ENCODE assay signal across 24 cellular contexts in genomic region chr15:100785181-100786138, GRCh38.
A peak's percentile ranks its signal among the peaks of the same experiment; 100 is the strongest.
DNase-seq lines count a peak whose midpoint lies in the region; ATAC-seq and TF ChIP-seq lines count a peak whose summit lies in the region.
"Had no signal": no experiment of that assay in that cellular context is flagged by ENCODE, and none has a peak within 500 bp of the region (broad histone marks: within the 10 kb centered on the region; RNA-seq: fewer than 3 reads in every experiment).

No MANE protein-coding gene starts in this region.

- H3K18ac ChIP-seq in IMR-90 (ENCODE audit: low read depth, low read length) = no peak overlapping the region

- no peak overlapping the region for H3K27ac ChIP-seq in IMR-90 (ENCODE audit: insufficient read depth, low read length)
- H3K27ac ChIP-seq: ascending aorta, neural progenitor cell, thoracic aorta had no signal

- H3K4me1 ChIP-seq in IMR-90 (ENCODE audit: control insufficient read depth, insufficient read depth, low read length) = no peaks in the 10 kb centered on the region
- H3K4me1 ChIP-seq: ascending aorta, neural progenitor cell had no signal

- in situ Hi-C loops in IMR-90 (cut with MboI; ENCODE audit: low sequenced_read_pairs) = no loop called here

- dilution Hi-C loops in IMR-90 (cut with HindIII; ENCODE audit: low sequenced_read_pairs, unreplicated experiment) = no loop called here

- peak overlapping the region; percentile 38 for H2AK9ac ChIP-seq in IMR-90 (replicated peaks; ENCODE audit: low read depth, low read length, poor library complexity)

- ATAC-seq in Right ventricle myocardium inferior (no peak), left ventricle myocardium superior (no peak), IMR-90 (ENCODE audit: low read depth) (no peak)
- ATAC-seq: HCT116; stimulated activated effector memory CD8-positive, alpha-beta T cell treated with anti-CD3 and anti-CD28 coated beads, Interleukin-12 subunit alpha, Interleukin-12 subunit beta, amount 100 ng/mL, for 72 hours had no signal

- WGBS in IMR-90 (ENCODE audit: extremely low coverage in 2 of 2, insufficient read length in 1 of 2), 2 experiments = 85% methylated on average over 7 of the region's 10 CpGs; no CpG with 5 or more reads in 1 of the 2 experiments

- no peak overlapping the region for H2BK120ac ChIP-seq in IMR-90 (ENCODE audit: low read depth, low read length)

- peak overlapping the region; percentile 26; the same call in 1 of the 3 replicates for H2BK15ac ChIP-seq in IMR-90 (ENCODE audit: low read depth, low read length)

- H3K9me1 ChIP-seq in IMR-90 (ENCODE audit: insufficient read depth, low read length) = peaks cover 5% of the 10 kb centered on the region; the same call in 1 of the 2 replicates

- DNase-seq in Right ventricle myocardium inferior (ENCODE audit: missing footprints) (peak; percentile 46), left ventricle myocardium superior (no peak), IMR-90 (no peak), fibroblast of mammary gland (ENCODE audit: low read depth) (peak; percentile 11), ureter (ENCODE audit: low spot score) (peak; percentile 12), NCI-H2029 (lab: John Stamatoyannopoulos, UW) (no peak), NCI-H1436 (lab: John Stamatoyannopoulos, UW) (no peak), EL (no peak)
- DNase-seq: activated naive CD4-positive, alpha-beta T cell treated with anti-CD3 and anti-CD28 coated beads, Interleukin-2, amount 10 ng/mL, durations not matched to agents 7 days and 5 days; activated T-cell treated with anti-CD3 and anti-CD28 coated beads, Interleukin-2, amount 50 U/mL, for 1 hour; CD4-positive, CD25-positive, alpha-beta regulatory T cell; DMS53; foreskin melanocyte; kidney glomerular epithelial cell; NCI-H1436 treated with DMSO at 0.1 percent for 48 hours; NCI-H82; retina; SK-N-SH; T1000 had no signal

- peak overlapping the region; percentile 24; the same call in 1 of the 2 replicates for H3K23ac ChIP-seq in IMR-90 (ENCODE audit: low read depth, low read length)

- H3K36me3 ChIP-seq in IMR-90 (ENCODE audit: control insufficient read depth, insufficient read depth, low read length) = no peaks in the 10 kb centered on the region
- H3K36me3 ChIP-seq: ascending aorta, neural progenitor cell, thoracic aorta had no signal

- H3K4me2 ChIP-seq in IMR-90 (ENCODE audit: low read depth, low read length) = no peak overlapping the region
- H3K4me2 ChIP-seq: neural progenitor cell, SK-N-SH had no signal

- H2BK20ac ChIP-seq in IMR-90 (ENCODE audit: low read depth, low read length) = no peak overlapping the region

- no TSS peak for BruUV-seq in IMR-90 (replicated peaks; lab: Mats Ljungman, UMichigan)

- no peak overlapping the region for H4K5ac ChIP-seq in IMR-90 (ENCODE audit: low read depth, low read length)

- no peak overlapping the region for H3K4ac ChIP-seq in IMR-90 (ENCODE audit: low read depth, low read length)

- H3K27me3 ChIP-seq in IMR-90 (ENCODE audit: control insufficient read depth, insufficient read depth, low read length) = peaks cover 2% of the 10 kb centered on the region; the same call in 1 of the 2 replicates
- H3K27me3 ChIP-seq: ascending aorta, neural progenitor cell had no signal

- no peak for TF ChIP-seq RAD21 in IMR-90 (IDR thresholded peaks at IDR 0.05; ENCODE audit: low read length)

- 0 out of 2 replicates have a peak overlapping the region, but pooled peaks have one; percentile 73 for H2AK5ac ChIP-seq in IMR-90 (ENCODE audit: low read depth, low read length)

- POLR2A ChIA-PET in IMR-90 (lab: Charles Lee; ENCODE audit: unreplicated experiment) = no interaction called here

- H3K4me3 ChIP-seq in IMR-90 (ENCODE audit: insufficient read depth, low read depth, low read length) (no peak overlapping the region), fibroblast of mammary gland (ENCODE audit: control insufficient read depth, low read depth, low read length) (no peak overlapping the region)
- H3K4me3 ChIP-seq: ascending aorta, neural progenitor cell, thoracic aorta had no signal

- no peak overlapping the region for H3K14ac ChIP-seq in IMR-90 (replicated peaks; ENCODE audit: low read depth, low read length)

- H3K56ac ChIP-seq in IMR-90 (ENCODE audit: extremely low read depth, insufficient read depth, low read length) = no peak overlapping the region

- CTCF ChIA-PET in IMR-90 (lab: Yijun Ruan, JAX) = no interaction called here

- no peak overlapping the region for H4K91ac ChIP-seq in IMR-90 (ENCODE audit: insufficient read depth, low read depth, low read length)

- H3K79me1 ChIP-seq in IMR-90 (ENCODE audit: low read depth in 1 of 2, low read length in 2 of 2) = no peaks in the 10 kb centered on the region

- H2BK5ac ChIP-seq in IMR-90 (ENCODE audit: low read depth, low read length, poor library complexity, severe bottlenecking) = peak overlapping the region; percentile 82

- H2AFZ ChIP-seq in IMR-90 (replicated peaks; ENCODE audit: low read length, poor library complexity) = peak overlapping the region; percentile 54
- H2AFZ ChIP-seq: neural progenitor cell had no signal

- H4K20me1 ChIP-seq in IMR-90 (ENCODE audit: insufficient read depth, low read length) = no peaks in the 10 kb centered on the region

- H4K8ac ChIP-seq in IMR-90 (ENCODE audit: low read depth in 2 of 2, low read length in 2 of 2) = no peak overlapping the region

- no peak overlapping the region for H3K9ac ChIP-seq in IMR-90 (ENCODE audit: low read depth, low read length)
- H3K9ac ChIP-seq: neural progenitor cell, SK-N-SH had no signal

- no peak for TF ChIP-seq CTCF in IMR-90 (conservative IDR thresholded peaks at IDR 0.05; ENCODE audit: low read depth, low read length)
- TF ChIP-seq CTCF in fibroblast of mammary gland (conservative IDR thresholded peaks at IDR 0.05; ENCODE audit: control insufficient read depth, insufficient read depth, low read depth, low read length) = no peak

- no peaks in the 10 kb centered on the region for H3K9me3 ChIP-seq in IMR-90 (ENCODE audit: control insufficient read depth, insufficient read depth, low read length)
- H3K9me3 ChIP-seq: ascending aorta, SK-N-SH, thoracic aorta had no signal

- TF ChIP-seq POLR2A in IMR-90 (IDR thresholded peaks at IDR 0.05; ENCODE audit: low read depth, low read length) = no peak

- intact Hi-C loops in Right ventricle myocardium inferior (cut with DNase I) (no loop called here), left ventricle myocardium superior (cut with micrococcal nuclease) (no loop called here), IMR-90 (cut with micrococcal nuclease) (no loop called here)

TF ChIP-seq in IMR-90, 13 proteins besides CTCF, POLR2A, EP300 and RAD21:
- TF ChIP-seq USF2 (IDR thresholded peaks at IDR 0.05; ENCODE audit: low read depth, low read length) = no peak
- TF ChIP-seq CHD1 (IDR thresholded peaks at IDR 0.05; ENCODE audit: low read depth, low read length) = no peak

Comparison
In these comparisons a context has a peak if more than half of its experiments do, and no peak if none do; other contexts are left out.
1. DNase-seq: peak in Right ventricle myocardium inferior (single experiment), fibroblast of mammary gland (single experiment) and ureter (single experiment); none in left ventricle myocardium superior (single experiment), IMR-90 (single experiment), NCI-H2029 (single experiment), NCI-H1436 (single experiment) and EL (single experiment).